ENCODE assay signal across 9 cellular contexts in genomic region chr2:54999182-54999581, GRCh38. TPM values are rescaled to one million over a fixed set of nuclear protein-coding genes. Genes with fewer than 3 reads are reported as not detected.
DNase-seq lines count a peak whose midpoint lies in the region; ATAC-seq and TF ChIP-seq lines count a peak whose summit lies in the region.
"Had no signal": no experiment of that assay in that cellular context is flagged by ENCODE, and none has a peak within 500 bp of the region (broad histone marks: within the 10 kb centered on the region; RNA-seq: fewer than 3 reads in every experiment).

No MANE protein-coding gene starts in this region.

- H3K36me3 ChIP-seq in stomach smooth muscle (ENCODE audit: control insufficient read depth in 2 of 2, insufficient read depth in 2 of 2, low read length in 2 of 2) = no peaks in the 10 kb centered on the region

- ATAC-seq in GM21390 (IDR thresholded peaks at IDR 0.05; ENCODE audit: unreplicated experiment) = no peak

- no peaks in the 10 kb centered on the region for H3K36me3 Mint-ChIP-seq in chondrocyte (ENCODE audit: low read depth)

- peaks cover 4% of the 10 kb centered on the region for H3K4me1 ChIP-seq in stomach smooth muscle (ENCODE audit: control insufficient read depth, insufficient read depth, low read length)

- peak overlapping the region; percentile 36 to 48 for H3K4me3 ChIP-seq in stomach smooth muscle (ENCODE audit: low read length in 2 of 2)

- peak overlapping the region; percentile 30 for H3K4me3 Mint-ChIP-seq in chondrocyte (ENCODE audit: unreplicated experiment)

- H3K27me3 Mint-ChIP-seq in chondrocyte (ENCODE audit: low read depth) = no peaks in the 10 kb centered on the region

- peaks cover 87% of the 10 kb centered on the region for H3K4me1 Mint-ChIP-seq in chondrocyte (ENCODE audit: low read depth)

- no peak overlapping the region for H3K9ac ChIP-seq in stomach smooth muscle (ENCODE audit: low read length in 2 of 2)

- peak overlapping the region; percentile 90 for H3K27ac Mint-ChIP-seq in chondrocyte (ENCODE audit: unreplicated experiment)

- no peaks in the 10 kb centered on the region for H3K9me3 Mint-ChIP-seq in chondrocyte (ENCODE audit: low read depth)

- H3K27ac ChIP-seq in stomach smooth muscle (ENCODE audit: low read length) = no peak overlapping the region
- H3K27ac ChIP-seq: C4-2B had no signal

- DNase-seq in SKM-1 treated with dmso at 0.1 percent for 144 hours (lab: John Stamatoyannopoulos, UW; ENCODE audit: unreplicated experiment) = peak; percentile 23
- DNase-seq in SKM-1 (lab: John Stamatoyannopoulos, UW; ENCODE audit: unreplicated experiment) = no peak
- DNase-seq in NCI-H226 = peak; percentile 26
- DNase-seq in chondrocyte (ENCODE audit: low spot score) = no peak
- no peak for DNase-seq in NCI-H748 (lab: John Stamatoyannopoulos, UW; ENCODE audit: unreplicated experiment)
- DNase-seq in NCI-H2196 treated with DMSO at 0.1 percent for 48 hours (lab: John Stamatoyannopoulos, UW; ENCODE audit: unreplicated experiment) = no peak

- H3K27me3 ChIP-seq in stomach smooth muscle (ENCODE audit: control insufficient read depth in 1 of 2, insufficient read depth in 2 of 2, low read length in 2 of 2) = no peaks in the 10 kb centered on the region

- no peaks in the 10 kb centered on the region for H3K9me3 ChIP-seq in stomach smooth muscle (ENCODE audit: control insufficient read depth in 2 of 2, low read length in 2 of 2)

- TF ChIP-seq CTCF in chondrocyte (IDR thresholded peaks at IDR 0.05) = no peak

RNA-seq across cellular contexts. Expression of gene RTN4, which starts 51.1 kb away (rescaled TPM):
- 560 to 819 TPM (median 766 TPM) in 3 replicates for total RNA-seq in chondrocyte

Comparison
In these comparisons a context has a peak if more than half of its experiments do, and no peak if none do; other contexts are left out.
1. DNase-seq: peak in SKM-1 treated with dmso at 0.1 percent for 144 hours (single experiment) and NCI-H226 (single experiment); none in SKM-1 (single experiment), chondrocyte (single experiment), NCI-H748 (single experiment) and NCI-H2196 treated with DMSO at 0.1 percent for 48 hours (single experiment).